1 cellular context compared by ENCODE assay signal in genomic region chr14:89359477-89360222, GRCh38.
TF ChIP-seq lines count a peak whose summit lies in the region.

No MANE protein-coding gene starts in this region.

TF ChIP-seq in IMR-90, 13 proteins besides CTCF, POLR2A, EP300 and RAD21:
- TF ChIP-seq MAZ (IDR thresholded peaks at IDR 0.05; ENCODE audit: borderline replicate concordance, low read depth, low read length) (no peak), SMC3 (IDR thresholded peaks at IDR 0.05; ENCODE audit: low read depth, low read length) (no peak), MAFK (IDR thresholded peaks at IDR 0.05; ENCODE audit: low read depth, low read length) (no peak), ELK1 (IDR thresholded peaks at IDR 0.05; ENCODE audit: borderline replicate concordance, low read depth, low read length) (no peak), RFX5 (IDR thresholded peaks at IDR 0.05; ENCODE audit: low read depth, low read length) (no peak), NFE2L2 (IDR thresholded peaks at IDR 0.05; ENCODE audit: low read depth, low read length) (no peak), MXI1 (IDR thresholded peaks at IDR 0.05; ENCODE audit: borderline replicate concordance, low read depth, low read length) (no peak), CHD1 (IDR thresholded peaks at IDR 0.05; ENCODE audit: low read depth, low read length) (no peak), FOS (IDR thresholded peaks at IDR 0.05; ENCODE audit: low read depth, low read length) (no peak), RCOR1 (IDR thresholded peaks at IDR 0.05; ENCODE audit: insufficient replicate concordance, low read length) (no peak), BHLHE40 (IDR thresholded peaks at IDR 0.05; ENCODE audit: low read depth, low read length) (no peak), CEBPB (IDR thresholded peaks at IDR 0.05; ENCODE audit: low read depth, low read length) (no peak)
